1 cellular context compared by ENCODE assay signal in genomic region chr2:231926180-231926741, GRCh38.
TF ChIP-seq lines count a peak whose summit lies in the region.

TSS of gene NPPC (minus strand) at chr2:231926396. CDS start at chr2:231926249, 147 bp downstream.

TF ChIP-seq in WTC11, 78 proteins besides CTCF, POLR2A, EP300 and RAD21 (continued from another document):
- no peak for TF ChIP-seq ZNF281 (CRISPR knock-in tag; IDR thresholded peaks at IDR 0.05)
- TF ChIP-seq E2F4 (CRISPR knock-in tag; IDR thresholded peaks at IDR 0.05; ENCODE audit: borderline replicate concordance, low read depth), result 0 out of 2 replicates have a peak, but pooled peaks have one; percentile 23
- TF ChIP-seq NR2C2 (CRISPR knock-in tag; IDR thresholded peaks at IDR 0.05), result 0 out of 2 replicates have a peak, but pooled peaks have one; percentile 1
- TF ChIP-seq ZNF121 (CRISPR knock-in tag; IDR thresholded peaks at IDR 0.05), result 0 out of 2 replicates have a peak, but pooled peaks have one; percentile 8
- TF ChIP-seq RELA (CRISPR knock-in tag; IDR thresholded peaks at IDR 0.05; ENCODE audit: borderline replicate concordance), result no peak
- TF ChIP-seq TCF7 (CRISPR knock-in tag; IDR thresholded peaks at IDR 0.05; ENCODE audit: low read depth), result no peak
- TF ChIP-seq E2F1 (CRISPR knock-in tag; IDR thresholded peaks at IDR 0.05), result no peak
- no peak for TF ChIP-seq IRF2 (CRISPR knock-in tag; IDR thresholded peaks at IDR 0.05; ENCODE audit: borderline replicate concordance, low read depth)
- no peak for TF ChIP-seq ATF3 (CRISPR knock-in tag; conservative IDR thresholded peaks at IDR 0.05)
- TF ChIP-seq CREM (CRISPR knock-in tag; IDR thresholded peaks at IDR 0.05), result no peak
- 0 out of 2 replicates have a peak, but pooled peaks have one; percentile 4 for TF ChIP-seq PRDM15 (CRISPR knock-in tag; IDR thresholded peaks at IDR 0.05)
- 0 out of 2 replicates have a peak, but pooled peaks have one; percentile 18 for TF ChIP-seq GABPB1 (CRISPR knock-in tag; IDR thresholded peaks at IDR 0.05)
- 0 out of 2 replicates have a peak, but pooled peaks have one; percentile 66 for TF ChIP-seq ZNF232 (CRISPR knock-in tag; IDR thresholded peaks at IDR 0.05)
- TF ChIP-seq FOXJ3 (CRISPR knock-in tag; IDR thresholded peaks at IDR 0.05; ENCODE audit: borderline replicate concordance), result no peak
- no peak for TF ChIP-seq SMAD4 (CRISPR knock-in tag; IDR thresholded peaks at IDR 0.05)
- peak; percentile 44; the same call in 1 of the 2 replicates for TF ChIP-seq SP1 (CRISPR knock-in tag; conservative IDR thresholded peaks at IDR 0.05)
- no peak for TF ChIP-seq ZBTB43 (CRISPR knock-in tag; IDR thresholded peaks at IDR 0.05)
- 0 out of 2 replicates have a peak, but pooled peaks have one; percentile 58 for TF ChIP-seq NFE2L1 (CRISPR knock-in tag; IDR thresholded peaks at IDR 0.05)
- 0 out of 2 replicates have a peak, but pooled peaks have one; percentile 37 for TF ChIP-seq ZNF423 (CRISPR knock-in tag; IDR thresholded peaks at IDR 0.05)
- peak; percentile 74 for TF ChIP-seq MAX (CRISPR knock-in tag; IDR thresholded peaks at IDR 0.05)
- TF ChIP-seq ATF6 (CRISPR knock-in tag; IDR thresholded peaks at IDR 0.05), result no peak
- peak; percentile 39 for TF ChIP-seq ARID4B (CRISPR knock-in tag; IDR thresholded peaks at IDR 0.05; ENCODE audit: borderline replicate concordance)
- TF ChIP-seq MYBL2 (CRISPR knock-in tag; IDR thresholded peaks at IDR 0.05), result peak; percentile 73; the same call in 1 of the 2 replicates
- TF ChIP-seq SMAD3 (CRISPR knock-in tag; IDR thresholded peaks at IDR 0.05; ENCODE audit: borderline replicate concordance), result peak; percentile 15; the same call in 1 of the 2 replicates
- no peak for TF ChIP-seq ZNF416 (CRISPR knock-in tag; IDR thresholded peaks at IDR 0.05)
- TF ChIP-seq ZBTB21 (CRISPR knock-in tag; IDR thresholded peaks at IDR 0.05; ENCODE audit: borderline replicate concordance), result no peak
- TF ChIP-seq FOXK1 (CRISPR knock-in tag; IDR thresholded peaks at IDR 0.05), result no peak
- TF ChIP-seq ZNF263 (CRISPR knock-in tag; IDR thresholded peaks at IDR 0.05; ENCODE audit: low read depth), result no peak
- TF ChIP-seq ZNF512 (CRISPR knock-in tag; IDR thresholded peaks at IDR 0.05; ENCODE audit: borderline replicate concordance), result no peak
TF ChIP-seq in WTC11: peak in this region for 16.
